ENCODE assay signal across 19 cellular contexts in genomic region chr7:131941291-131941690, GRCh38.
"Had no signal": no experiment of that assay in that cellular context is flagged by ENCODE, and none has a peak within 500 bp of the region (broad histone marks: within the 10 kb centered on the region; RNA-seq: fewer than 3 reads in every experiment).

No MANE protein-coding gene starts in this region.

- H3K4me1 Mint-ChIP-seq: immature natural killer cell, mesothelial cell of epicardium had no signal

- H3K4me3 Mint-ChIP-seq: dendritic cell treated with granulocyte-macrophage colony-stimulating factor and Interleukin-4, amounts not matched to agents 40 ng/mL and 50 ng/mL, for 4 days; effector memory CD8-positive, alpha-beta T cell; immature natural killer cell; mesothelial cell of epicardium had no signal

- H3K36me3 Mint-ChIP-seq: immature natural killer cell, mesothelial cell of epicardium had no signal

- H3K27ac ChIP-seq: colonic mucosa, esophagus muscularis mucosa, foreskin keratinocyte, gastroesophageal sphincter, heart left ventricle, hepatocyte, left lung, lower lobe of right lung had no signal

- ATAC-seq: effector memory CD8-positive, alpha-beta T cell; foreskin keratinocyte; gastroesophageal sphincter; heart left ventricle; left cardiac atrium; left lung; left ventricle myocardium superior; lower lobe of right lung; mucosa of descending colon had no signal

- H3K27ac Mint-ChIP-seq: dendritic cell treated with granulocyte-macrophage colony-stimulating factor and Interleukin-4, amounts not matched to agents 40 ng/mL and 50 ng/mL, for 4 days; effector memory CD8-positive, alpha-beta T cell; immature natural killer cell; mesothelial cell of epicardium had no signal

- H3K4me2 ChIP-seq: hepatocyte had no signal

- H2AFZ ChIP-seq: hepatocyte had no signal

- H3K9me3 Mint-ChIP-seq: dendritic cell treated with granulocyte-macrophage colony-stimulating factor and Interleukin-4, amounts not matched to agents 40 ng/mL and 50 ng/mL, for 4 days; immature natural killer cell had no signal

- H3K36me3 ChIP-seq: colonic mucosa, esophagus muscularis mucosa, gastroesophageal sphincter, heart left ventricle, left lung, lower lobe of right lung had no signal

- H3K4me1 ChIP-seq: colonic mucosa, foreskin keratinocyte had no signal

- DNase-seq: colonic mucosa; cortex of kidney; effector CD8-positive, alpha-beta T cell; effector memory CD8-positive, alpha-beta T cell; foreskin keratinocyte; heart left ventricle; hypothalamus; immature natural killer cell; left cardiac atrium; left lung; left ventricle myocardium superior; lower lobe of right lung; mesenchymal stem cell; mucosa of descending colon had no signal

- H3K27me3 ChIP-seq: colonic mucosa had no signal

- H3K9me3 ChIP-seq: colonic mucosa, esophagus muscularis mucosa, gastroesophageal sphincter, heart left ventricle, left lung, lower lobe of right lung, mucosa of descending colon had no signal

- H3K4me3 ChIP-seq: colonic mucosa, esophagus muscularis mucosa, gastroesophageal sphincter, heart left ventricle, hepatocyte, left lung, lower lobe of right lung, mucosa of descending colon had no signal

- H3K79me2 ChIP-seq: hepatocyte had no signal
